ENCODE assay signal across 9 cellular contexts in genomic region chr6:15148356-15149058, GRCh38.
A peak's percentile ranks its signal among the peaks of the same experiment; 100 is the strongest.
DNase-seq lines count a peak whose midpoint lies in the region; ATAC-seq and TF ChIP-seq lines count a peak whose summit lies in the region.
"Had no signal": no experiment of that assay in that cellular context is flagged by ENCODE, and none has a peak within 500 bp of the region (broad histone marks: within the 10 kb centered on the region; RNA-seq: fewer than 3 reads in every experiment).

No MANE protein-coding gene starts in this region.

- in situ Hi-C loops in SK-MEL-5 (cut with HindIII; ENCODE audit: low pct_unique_long_range_greater_than_20kb, low sequenced_read_pairs), result no loop called here

- peaks cover 7% of the 10 kb centered on the region for H3K27me3 Mint-ChIP-seq in stimulated activated naive CD8-positive, alpha-beta T cell treated with anti-CD3 and anti-CD28 coated beads, Interleukin-15, amount 100 ng/mL, for 72 hours

- no peak overlapping the region for H3K4me3 Mint-ChIP-seq in stimulated activated naive CD8-positive, alpha-beta T cell treated with anti-CD3 and anti-CD28 coated beads, Interleukin-15, amount 100 ng/mL, for 72 hours

- H3K4me3 ChIP-seq in fibroblast of villous mesenchyme (ENCODE audit: low read depth, low read length), result no peak overlapping the region

- no peak overlapping the region for H3K27ac Mint-ChIP-seq in stimulated activated naive CD8-positive, alpha-beta T cell treated with anti-CD3 and anti-CD28 coated beads, Interleukin-15, amount 100 ng/mL, for 72 hours

- no peak for DNase-seq in stimulated activated naive CD8-positive, alpha-beta T cell treated with anti-CD3 and anti-CD28 coated beads, Interleukin-15, Interleukin-2, amounts not matched to agents 100 U/mL and 50 U/mL, for 24 hours
- no peak for DNase-seq in stimulated activated naive CD8-positive, alpha-beta T cell treated with anti-CD3 and anti-CD28 coated beads, Interleukin-15, amount 100 ng/mL, for 72 hours
- DNase-seq in SK-MEL-5 (ENCODE audit: low read depth, low spot score), result peak; percentile 67
- peak; percentile 41 for DNase-seq in fibroblast of villous mesenchyme (ENCODE audit: low read depth)
- DNase-seq in NCI-H774 (lab: John Stamatoyannopoulos, UW), result no peak
- DNase-seq in mesenteric fat pad (ENCODE audit: low spot score), result no peak
- no peak for DNase-seq in activated CD4-positive, alpha-beta T cell treated with anti-CD3 and anti-CD28 coated beads for 4 hours
- no peak for DNase-seq in SW 1271 (lab: John Stamatoyannopoulos, UW)
- DNase-seq: left cardiac atrium had no signal

- TF ChIP-seq CTCF in fibroblast of villous mesenchyme (IDR thresholded peaks at IDR 0.05; ENCODE audit: insufficient read depth, low read depth, low read length), result no peak

- peak; percentile 59 for ATAC-seq in stimulated activated naive CD8-positive, alpha-beta T cell treated with anti-CD3 and anti-CD28 coated beads, Interleukin-15, Interleukin-2, amounts not matched to agents 100 U/mL and 50 U/mL, for 24 hours
- no peak for ATAC-seq in stimulated activated naive CD8-positive, alpha-beta T cell treated with anti-CD3 and anti-CD28 coated beads, Interleukin-15, amount 100 ng/mL, for 72 hours
- ATAC-seq: left cardiac atrium had no signal

- no peaks in the 10 kb centered on the region for H3K4me1 Mint-ChIP-seq in stimulated activated naive CD8-positive, alpha-beta T cell treated with anti-CD3 and anti-CD28 coated beads, Interleukin-15, amount 100 ng/mL, for 72 hours

- no peaks in the 10 kb centered on the region for H3K9me3 Mint-ChIP-seq in stimulated activated naive CD8-positive, alpha-beta T cell treated with anti-CD3 and anti-CD28 coated beads, Interleukin-15, amount 100 ng/mL, for 72 hours

Comparison
In these comparisons a context has a peak if more than half of its experiments do, and no peak if none do; other contexts are left out.
1. DNase-seq: peak in SK-MEL-5 (single experiment) and fibroblast of villous mesenchyme (single experiment); none in stimulated activated naive CD8-positive, alpha-beta T cell treated with anti-CD3 and anti-CD28 coated beads, Interleukin-15, Interleukin-2, amounts not matched to agents 100 U/mL and 50 U/mL, for 24 hours (single experiment), stimulated activated naive CD8-positive, alpha-beta T cell treated with anti-CD3 and anti-CD28 coated beads, Interleukin-15, amount 100 ng/mL, for 72 hours (0 of 2), NCI-H774 (single experiment), mesenteric fat pad (single experiment), activated CD4-positive, alpha-beta T cell treated with anti-CD3 and anti-CD28 coated beads for 4 hours (0 of 2) and SW 1271 (0 of 2).